ENCODE assay signal across 8 cellular contexts in the genomic region with DNA sequence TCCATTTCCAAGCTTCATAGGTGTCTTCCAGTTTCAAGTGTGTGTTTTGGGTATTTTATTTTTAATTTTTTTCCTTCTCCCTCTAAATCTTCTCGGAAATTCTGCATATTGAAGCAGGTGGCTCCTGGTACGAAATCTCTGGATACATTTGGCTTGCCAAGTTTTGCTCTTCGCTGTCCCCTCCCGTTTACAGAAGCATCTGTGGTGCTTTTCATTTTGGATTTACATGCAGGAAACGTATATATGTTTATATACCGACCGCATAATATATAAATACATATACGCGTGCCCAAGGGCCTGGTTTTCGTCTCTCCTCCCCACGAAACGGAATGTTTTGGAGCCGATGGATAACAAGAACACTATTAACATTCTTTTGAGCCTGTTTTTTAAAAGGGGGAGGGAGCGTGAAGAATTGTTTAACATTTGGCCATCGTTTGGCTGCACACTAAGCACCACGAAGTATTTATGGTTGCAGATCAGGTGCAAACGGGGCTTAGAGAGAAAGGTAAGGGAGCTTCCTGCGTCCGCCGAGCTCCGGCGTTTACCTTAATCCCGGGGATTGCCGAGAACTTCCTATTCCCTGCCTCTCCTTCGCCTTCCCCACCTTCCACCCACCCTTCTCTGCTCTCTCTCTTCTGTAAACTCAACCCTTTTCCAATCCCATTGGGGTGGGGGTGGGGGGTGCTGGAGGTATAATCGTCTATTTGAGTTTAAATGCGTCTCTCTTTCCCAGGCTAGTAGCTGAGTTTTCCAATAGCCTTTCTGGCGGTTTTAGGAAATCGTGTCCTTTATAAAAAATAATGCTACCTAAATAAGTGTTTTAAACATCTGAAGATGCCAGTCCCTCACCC. TPM values are rescaled to one million over a fixed set of nuclear protein-coding genes. Genes with fewer than 3 reads are reported as not detected.
DNase-seq lines count a peak whose midpoint lies in the region; ATAC-seq, FAIRE-seq and TF ChIP-seq lines count a peak whose summit lies in the region.

No MANE protein-coding gene starts in this region.

- no peaks in the 10 kb centered on the region for H3K9me3 Mint-ChIP-seq in astrocyte (ENCODE audit: unreplicated experiment)

- H3K27ac ChIP-seq in astrocyte (ENCODE audit: low read depth, low read length) (no peak overlapping the region), stomach (peak overlapping the region; percentile 55 to 91 (median 84))

- H3K4me1 Mint-ChIP-seq in astrocyte (ENCODE audit: low read depth, unreplicated experiment), result peaks cover 5% of the 10 kb centered on the region

- peak overlapping the region; percentile 34 for H3K27ac Mint-ChIP-seq in astrocyte (ENCODE audit: unreplicated experiment)

- H3K4me3 ChIP-seq in astrocyte (ENCODE audit: insufficient read depth, low read depth, low read length), result peak overlapping the region; percentile 75
- peak overlapping the region; percentile 65 to 96 (median 72) for H3K4me3 ChIP-seq in stomach

- no peaks in the 10 kb centered on the region for H3K9me3 ChIP-seq in astrocyte (ENCODE audit: insufficient read depth, low read depth, low read length)
- H3K9me3 ChIP-seq in stomach, result no peaks in the 10 kb centered on the region

- H3K27me3 Mint-ChIP-seq in astrocyte (ENCODE audit: low read depth, unreplicated experiment), result peaks cover 2% of the 10 kb centered on the region

- peak overlapping the region; percentile 87 for H2AFZ ChIP-seq in astrocyte (ENCODE audit: low read depth, low read length)

- no peaks in the 10 kb centered on the region for H4K20me1 ChIP-seq in astrocyte (ENCODE audit: insufficient read depth, low read length)

- WGBS in stomach, 5 donors, result 1 to 2% (median 1%) methylated on average over 29 of the region's 29 CpGs

- peak overlapping the region; percentile 94 for H3K4me2 ChIP-seq in astrocyte (ENCODE audit: low read length)

- no peak for TF ChIP-seq EP300 in stomach (IDR thresholded peaks at IDR 0.05)

- H3K36me3 ChIP-seq in astrocyte (ENCODE audit: insufficient read depth, low read length), result no peaks in the 10 kb centered on the region
- no peaks in the 10 kb centered on the region for H3K36me3 ChIP-seq in stomach

- H3K4me3 Mint-ChIP-seq in astrocyte (ENCODE audit: unreplicated experiment), result peak overlapping the region; percentile 91

- H3K79me2 ChIP-seq in astrocyte (ENCODE audit: insufficient read depth, low read length), result no peaks in the 10 kb centered on the region

- peak; percentile 84 for DNase-seq in DMS79 treated with DMSO at 0.1 percent for 48 hours (lab: John Stamatoyannopoulos, UW)
- peak; percentile 84 for DNase-seq in NCI-H1105 (lab: John Stamatoyannopoulos, UW)
- DNase-seq in astrocyte (ENCODE audit: low read depth), result peak; percentile 10
- peak; percentile 2 for DNase-seq in iris pigment epithelial cell (ENCODE audit: low read depth)
- DNase-seq in stomach, result no peak
- DNase-seq in HPDE6-E6E7 (ENCODE audit: extremely low spot score), result no peak
- no peak for DNase-seq in GDM1 (lab: John Stamatoyannopoulos, UW)

- FAIRE-seq in astrocyte (lab: Jason Lieb, UNC), result no peak

- ATAC-seq in GM19035 (IDR thresholded peaks at IDR 0.05; ENCODE audit: unreplicated experiment), result no peak

- peaks cover 3% of the 10 kb centered on the region for H3K27me3 ChIP-seq in astrocyte (ENCODE audit: insufficient read depth, low read length)
- H3K27me3 ChIP-seq in stomach, result peaks cover 0 to 33% (median 16%) of the 10 kb centered on the region in 3 donors

- intact Hi-C loops in stomach (cut with DNase I; ENCODE audit: low total_unique reads), result no loop called here

- no peaks in the 10 kb centered on the region for H3K36me3 Mint-ChIP-seq in astrocyte (ENCODE audit: low read depth, unreplicated experiment)

- H3K4me1 ChIP-seq in astrocyte (ENCODE audit: insufficient read depth, low read length) (peaks cover 12% of the 10 kb centered on the region), stomach (peaks cover 0 to 42% (median 31%) of the 10 kb centered on the region in 4 donors)

- no peak for TF ChIP-seq CTCF in astrocyte (IDR thresholded peaks at IDR 0.05; ENCODE audit: insufficient read depth, low read depth, low read length)
- no peak for TF ChIP-seq CTCF in stomach (IDR thresholded peaks at IDR 0.05)

- peak overlapping the region; percentile 82 for H3K9ac ChIP-seq in astrocyte (ENCODE audit: low read length)

- no peak for TF ChIP-seq POLR2A in stomach (IDR thresholded peaks at IDR 0.05)

RNA-seq across cellular contexts. Expression of a gene that starts 1.1 kb away (rescaled TPM):
- total RNA-seq in astrocyte (0.91 and 1.2 TPM in 2 replicates), stomach (10 to 100 TPM in 3 of 5 donors, 1 to 10 TPM in 1, not detected in 1; 4.8 to 45.2 (median 10.4) TPM)
- polyA plus RNA-seq in stomach, result under 1 TPM; 0.15 to 0.38 (median 0.37) TPM

Comparison
In these comparisons a context has a peak if more than half of its experiments do, and no peak if none do; other contexts are left out.
1. DNase-seq: peak in DMS79 treated with DMSO at 0.1 percent for 48 hours (single experiment), NCI-H1105 (single experiment), astrocyte (single experiment) and iris pigment epithelial cell (single experiment); none in stomach (single experiment), HPDE6-E6E7 (single experiment) and GDM1 (single experiment).